In the genomic region with DNA sequence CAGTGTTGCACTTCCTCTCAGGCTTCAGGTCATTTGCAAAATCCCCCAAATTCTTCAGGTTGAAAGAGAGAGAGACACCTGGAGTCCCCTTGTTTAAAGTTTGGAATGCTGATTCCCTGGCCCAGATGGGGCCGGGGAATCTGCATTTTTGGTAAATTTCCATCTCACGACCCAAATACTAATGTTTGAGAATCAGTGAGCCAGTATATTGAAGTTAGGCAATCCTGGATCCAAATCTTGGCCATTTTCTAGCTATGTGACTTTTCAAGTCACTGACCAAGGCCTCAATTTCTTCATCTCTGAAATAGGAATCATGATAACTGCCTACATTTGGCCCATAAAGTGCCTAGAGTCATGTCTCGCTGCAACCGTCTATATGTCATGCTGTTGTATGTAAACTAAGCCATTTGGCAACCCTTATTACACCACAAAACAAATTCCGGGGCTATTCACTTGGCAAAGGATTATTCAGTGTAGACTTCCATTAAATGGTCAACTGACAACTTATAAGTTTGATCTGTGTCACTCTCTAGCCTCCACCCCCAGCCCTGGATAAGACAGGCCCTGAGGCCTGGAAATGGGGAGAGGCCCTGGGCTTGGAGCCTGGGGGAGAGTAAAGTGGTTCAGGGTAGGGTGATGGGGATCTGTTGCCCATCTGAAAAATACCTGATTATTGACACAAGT, we compare ENCODE assay signal across 8 cellular contexts. TPM values are rescaled to one million over a fixed set of nuclear protein-coding genes. Genes with fewer than 3 reads are reported as not detected.
A peak's percentile ranks its signal among the peaks of the same experiment; 100 is the strongest.
DNase-seq lines count a peak whose midpoint lies in the region; ATAC-seq, FAIRE-seq and TF ChIP-seq lines count a peak whose summit lies in the region.

No MANE protein-coding gene starts in this region.

- peaks cover 43% of the 10 kb centered on the region for H3K79me2 ChIP-seq in hepatocyte

- H3K4me1 ChIP-seq in HEK293 (ENCODE audit: control insufficient read depth, insufficient read depth, low read length) (peaks cover 3% of the 10 kb centered on the region; the same call in 1 of the 2 replicates), hepatocyte (ENCODE audit: insufficient read depth) (peaks cover 13% of the 10 kb centered on the region), small intestine (ENCODE audit: control insufficient read depth in 2 of 2, insufficient read depth in 1 of 2, low read depth in 1 of 2, low read length in 1 of 2) (peaks cover 0 to 3% of the 10 kb centered on the region in 2 donors)

- H4K20me1 ChIP-seq in hepatocyte (ENCODE audit: insufficient read depth, poor library complexity, severe bottlenecking) = peaks cover 12% of the 10 kb centered on the region

- H3K27ac ChIP-seq in HEK293 (ENCODE audit: extremely low read depth, low read depth, low read length) (peak overlapping the region; percentile 99; the same call in 1 of the 2 replicates), hepatocyte (peak overlapping the region; percentile 99), small intestine (ENCODE audit: low read depth in 1 of 2, low read length in 1 of 2) (peak overlapping the region; percentile 99)

- no peak for TF ChIP-seq CTCF in HEK293 (tag by site-specific recombination; IDR thresholded peaks at IDR 0.05)
- TF ChIP-seq CTCF in hepatocyte (IDR thresholded peaks at IDR 0.05; ENCODE audit: poor library complexity) = no peak

- H3K27me3 ChIP-seq in hepatocyte = no peaks in the 10 kb centered on the region
- no peaks in the 10 kb centered on the region for H3K27me3 ChIP-seq in small intestine (ENCODE audit: control insufficient read depth in 2 of 2, insufficient read depth in 2 of 2, low read length in 2 of 2)

- H3K27me3 Mint-ChIP-seq in activated CD4-positive, alpha-beta memory T cell treated with anti-CD3 and anti-CD28 coated beads, Interleukin-2, amount 10 ng/mL, durations not matched to agents 7 days and 5 days = no peaks in the 10 kb centered on the region

- H3K36me3 ChIP-seq in HEK293 (ENCODE audit: control insufficient read depth in 2 of 2, insufficient read depth in 1 of 2, low read length in 2 of 2) = no peaks in the 10 kb centered on the region
- no peaks in the 10 kb centered on the region for H3K36me3 ChIP-seq in hepatocyte (replicated peaks; ENCODE audit: insufficient read depth, low read depth)
- H3K36me3 ChIP-seq in small intestine (ENCODE audit: control insufficient read depth in 2 of 2, insufficient read depth in 2 of 2, low read length in 2 of 2) = no peaks in the 10 kb centered on the region

- no peak for DNase-seq in activated CD4-positive, alpha-beta memory T cell treated with anti-CD3 and anti-CD28 coated beads, Interleukin-2, amount 10 ng/mL, durations not matched to agents 7 days and 5 days
- DNase-seq in hepatocyte (ENCODE audit: low spot score) = no peak
- DNase-seq in small intestine = no peak
- no peak for DNase-seq in NCI-H526 (lab: John Stamatoyannopoulos, UW)
- DNase-seq in hippocampal formation (lab: John Stamatoyannopoulos, UW) = no peak
- DNase-seq in NCI-H345 (lab: John Stamatoyannopoulos, UW) = no peak

- H3K27ac Mint-ChIP-seq in activated CD4-positive, alpha-beta memory T cell treated with anti-CD3 and anti-CD28 coated beads, Interleukin-2, amount 10 ng/mL, durations not matched to agents 7 days and 5 days = peak overlapping the region; percentile 100

- POLR2A ChIA-PET in HEK293 (lab: Yijun Ruan, JAX) = interaction anchor here (1.1 to 1.8 kb wide), 4 partner anchors 8 to 548 kb away, joined by 3 to 4 read pairs (median 4); no protein-coding TSS in a partner anchor
- POLR2A ChIA-PET in activated CD4-positive, alpha-beta memory T cell treated with anti-CD3 and anti-CD28 coated beads, Interleukin-2, amount 10 ng/mL, durations not matched to agents 7 days and 5 days (lab: Charles Lee) = interaction anchor here (1.0 to 12.6 kb wide), 15 partner anchors 8 to 980 kb away, joined by 3 to 314 read pairs (median 7); a partner anchor contains a TSS

- H3K9me3 ChIP-seq in HEK293 (ENCODE audit: control insufficient read depth, insufficient read depth, low read depth, low read length) (no peaks in the 10 kb centered on the region), hepatocyte (ENCODE audit: low read depth) (no peaks in the 10 kb centered on the region), small intestine (ENCODE audit: control insufficient read depth, low read depth) (no peaks in the 10 kb centered on the region)

- H3K4me3 Mint-ChIP-seq in activated CD4-positive, alpha-beta memory T cell treated with anti-CD3 and anti-CD28 coated beads, Interleukin-2, amount 10 ng/mL, durations not matched to agents 7 days and 5 days = peak overlapping the region; percentile 92

- peak overlapping the region; percentile 92 for H3K4me2 ChIP-seq in hepatocyte

- CTCF ChIA-PET in HEK293 (lab: Yijun Ruan, JAX) = interaction anchor here (0.7 to 2.5 kb wide), 3 partner anchors 16 to 28 kb away, joined by 3 to 10 read pairs (median 6); no protein-coding TSS in a partner anchor
- CTCF ChIA-PET in activated CD4-positive, alpha-beta memory T cell treated with anti-CD3 and anti-CD28 coated beads, Interleukin-2, amount 10 ng/mL, durations not matched to agents 7 days and 5 days (lab: Charles Lee) = interaction anchor here (0.8 to 3.2 kb wide), 3 partner anchors 13 to 23 kb away, joined by 3 to 46 read pairs (median 5); no protein-coding TSS in a partner anchor

- H2AFZ ChIP-seq in hepatocyte = peak overlapping the region; percentile 42

- 52% methylated on average over 5 of the region's 5 CpGs for WGBS in hepatocyte (ENCODE audit: low lambda C conversion rate, missing lambda C conversion rate)
- 52 to 65% (median 61%) methylated on average over 5 of the region's 5 CpGs for WGBS in small intestine, 3 donors

- H3K9me2 ChIP-seq in hepatocyte (replicated peaks; ENCODE audit: insufficient read depth) = no peaks in the 10 kb centered on the region

- peaks cover 2% of the 10 kb centered on the region for H3K9me3 Mint-ChIP-seq in activated CD4-positive, alpha-beta memory T cell treated with anti-CD3 and anti-CD28 coated beads, Interleukin-2, amount 10 ng/mL, durations not matched to agents 7 days and 5 days

- ATAC-seq in GM21360 (IDR thresholded peaks at IDR 0.05; ENCODE audit: unreplicated experiment) = no peak

- no peak for FAIRE-seq in small intestine (lab: Jason Lieb, UNC)

- peaks cover 36% of the 10 kb centered on the region for H3K4me1 Mint-ChIP-seq in activated CD4-positive, alpha-beta memory T cell treated with anti-CD3 and anti-CD28 coated beads, Interleukin-2, amount 10 ng/mL, durations not matched to agents 7 days and 5 days

- H3K36me3 Mint-ChIP-seq in activated CD4-positive, alpha-beta memory T cell treated with anti-CD3 and anti-CD28 coated beads, Interleukin-2, amount 10 ng/mL, durations not matched to agents 7 days and 5 days (ENCODE audit: low read depth) = peaks cover 32% of the 10 kb centered on the region

- H3K4me3 ChIP-seq in HEK293 (ENCODE audit: low read depth, low read length) (peak overlapping the region; percentile 65), hepatocyte (peak overlapping the region; percentile 71), small intestine (ENCODE audit: low read depth in 1 of 2, low read length in 2 of 2) (peak overlapping the region; percentile 66)

TF ChIP-seq in HEK293, 187 proteins besides CTCF, POLR2A, EP300 and RAD21 (continues in another document):
- TF ChIP-seq, protein P1, sequence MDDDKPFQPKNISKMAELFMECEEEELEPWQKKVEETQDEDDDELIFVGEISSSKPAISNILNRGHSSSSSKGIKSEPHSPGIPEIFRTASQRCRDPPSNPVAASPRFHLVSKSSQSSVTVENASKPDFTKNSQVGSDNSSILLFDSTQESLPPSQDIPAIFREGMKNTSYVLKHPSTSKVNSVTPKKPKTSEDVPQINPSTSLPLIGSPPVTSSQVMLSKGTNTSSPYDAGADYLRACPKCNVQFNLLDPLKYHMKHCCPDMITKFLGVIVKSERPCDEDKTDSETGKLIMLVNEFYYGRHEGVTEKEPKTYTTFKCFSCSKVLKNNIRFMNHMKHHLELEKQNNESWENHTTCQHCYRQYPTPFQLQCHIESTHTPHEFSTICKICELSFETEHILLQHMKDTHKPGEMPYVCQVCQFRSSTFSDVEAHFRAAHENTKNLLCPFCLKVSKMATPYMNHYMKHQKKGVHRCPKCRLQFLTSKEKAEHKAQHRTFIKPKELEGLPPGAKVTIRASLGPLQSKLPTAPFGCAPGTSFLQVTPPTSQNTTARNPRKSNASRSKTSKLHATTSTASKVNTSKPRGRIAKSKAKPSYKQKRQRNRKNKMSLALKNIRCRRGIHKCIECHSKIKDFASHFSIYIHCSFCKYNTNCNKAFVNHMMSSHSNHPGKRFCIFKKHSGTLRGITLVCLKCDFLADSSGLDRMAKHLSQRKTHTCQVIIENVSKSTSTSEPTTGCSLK (tag by site-specific recombination; IDR thresholded peaks at IDR 0.05) = no peak
- TF ChIP-seq ZBTB20 (tag by site-specific recombination; IDR thresholded peaks at IDR 0.05) (peak; percentile 98), KLF8 (tag by site-specific recombination; IDR thresholded peaks at IDR 0.05) (peak; percentile 11; the same call in 1 of the 2 replicates), TCF7L2 (IDR thresholded peaks at IDR 0.05; ENCODE audit: borderline replicate concordance, low read depth, low read length) (no peak)
- TF ChIP-seq, protein P2, sequence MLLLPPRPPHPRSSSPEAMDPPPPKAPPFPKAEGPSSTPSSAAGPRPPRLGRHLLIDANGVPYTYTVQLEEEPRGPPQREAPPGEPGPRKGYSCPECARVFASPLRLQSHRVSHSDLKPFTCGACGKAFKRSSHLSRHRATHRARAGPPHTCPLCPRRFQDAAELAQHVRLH (tag by site-specific recombination; IDR thresholded peaks at IDR 0.05) = peak; percentile 79
- TF ChIP-seq, protein P3, sequence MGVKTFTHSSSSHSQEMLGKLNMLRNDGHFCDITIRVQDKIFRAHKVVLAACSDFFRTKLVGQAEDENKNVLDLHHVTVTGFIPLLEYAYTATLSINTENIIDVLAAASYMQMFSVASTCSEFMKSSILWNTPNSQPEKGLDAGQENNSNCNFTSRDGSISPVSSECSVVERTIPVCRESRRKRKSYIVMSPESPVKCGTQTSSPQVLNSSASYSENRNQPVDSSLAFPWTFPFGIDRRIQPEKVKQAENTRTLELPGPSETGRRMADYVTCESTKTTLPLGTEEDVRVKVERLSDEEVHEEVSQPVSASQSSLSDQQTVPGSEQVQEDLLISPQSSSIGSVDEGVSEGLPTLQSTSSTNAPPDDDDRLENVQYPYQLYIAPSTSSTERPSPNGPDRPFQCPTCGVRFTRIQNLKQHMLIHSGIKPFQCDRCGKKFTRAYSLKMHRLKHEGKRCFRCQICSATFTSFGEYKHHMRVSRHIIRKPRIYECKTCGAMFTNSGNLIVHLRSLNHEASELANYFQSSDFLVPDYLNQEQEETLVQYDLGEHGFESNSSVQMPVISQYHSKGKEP (tag by site-specific recombination; IDR thresholded peaks at IDR 0.05) = peak; percentile 34; the same call in 1 of the 2 replicates

RNA-seq across cellular contexts. Expression of a gene that starts 3.7 kb away (rescaled TPM):
- 100 to 1,000 TPM in 1 of 2 experiments, 10 to 100 TPM in 1; 96.1 to 103 TPM for total RNA-seq in activated CD4-positive, alpha-beta memory T cell treated with anti-CD3 and anti-CD28 coated beads, Interleukin-2, amount 10 ng/mL, durations not matched to agents 7 days and 5 days
- total RNA-seq in hepatocyte = 101 and 111 TPM in 2 replicates
- 345 and 404 TPM in 2 replicates for polyA plus RNA-seq in hepatocyte
- polyA plus RNA-seq in small intestine = 10 to 100 TPM; 27.6 to 70.7 (median 33.1) TPM
